ENCODE assay signal across 18 cellular contexts in the genomic region with DNA sequence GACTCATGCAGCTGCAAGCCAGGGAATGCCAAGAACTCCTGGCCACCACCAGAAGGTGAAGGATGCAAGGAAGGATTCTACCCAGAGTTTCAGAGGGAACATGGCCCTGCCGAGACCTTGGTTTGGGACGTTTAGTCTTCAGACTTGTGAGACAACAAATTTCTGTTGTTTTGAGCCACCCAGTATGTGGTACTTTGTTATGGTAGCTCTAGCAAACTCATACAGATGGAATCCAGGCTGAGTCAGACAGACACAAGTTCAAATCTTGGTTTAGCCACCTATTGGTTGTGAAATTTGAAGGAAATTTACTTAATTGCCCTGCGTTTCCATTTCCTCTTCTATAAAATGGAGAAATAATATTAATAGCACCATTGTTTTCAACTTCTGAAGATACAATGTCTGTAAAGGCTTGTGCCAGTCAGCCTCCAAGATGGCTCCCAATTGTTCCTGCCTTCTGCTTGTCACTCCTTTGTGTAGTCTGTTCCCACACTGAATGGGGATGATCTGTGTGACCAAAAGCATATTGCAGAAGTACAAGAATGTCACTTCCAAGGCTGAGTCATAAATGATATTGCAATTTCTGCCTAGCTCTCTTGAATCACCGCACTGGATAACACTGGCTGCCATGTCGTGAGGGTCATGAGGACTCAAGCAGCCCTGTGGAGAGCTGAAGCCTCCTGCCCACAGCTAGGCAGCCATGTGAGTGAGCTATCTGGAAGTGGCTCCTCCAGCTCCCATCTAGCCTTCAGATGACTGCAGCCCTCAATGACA.
DNase-seq lines count a peak whose midpoint lies in the region; ATAC-seq, FAIRE-seq and TF ChIP-seq lines count a peak whose summit lies in the region.
"Had no signal": no experiment of that assay in that cellular context is flagged by ENCODE, and none has a peak within 500 bp of the region (broad histone marks: within the 10 kb centered on the region; RNA-seq: fewer than 3 reads in every experiment).

No MANE protein-coding gene starts in this region.

- H3K27me3 ChIP-seq in gastrocnemius medialis = no peaks in the 10 kb centered on the region
- H3K27me3 ChIP-seq: colonic mucosa, thyroid gland had no signal

- ATAC-seq in GM19395 (IDR thresholded peaks at IDR 0.05; ENCODE audit: unreplicated experiment) (no peak), gastrocnemius medialis (no peak)

- no peaks in the 10 kb centered on the region for H3K4me1 ChIP-seq in gastrocnemius medialis
- H3K4me1 ChIP-seq: colonic mucosa, thyroid gland had no signal

- no peaks in the 10 kb centered on the region for H3K9me3 ChIP-seq in gastrocnemius medialis
- H3K9me3 ChIP-seq: colonic mucosa, thyroid gland had no signal

- H3K27ac ChIP-seq in gastrocnemius medialis = no peak overlapping the region
- H3K27ac ChIP-seq: colonic mucosa, thyroid gland had no signal

- no peaks in the 10 kb centered on the region for H3K36me3 ChIP-seq in gastrocnemius medialis
- H3K36me3 ChIP-seq: colonic mucosa, thyroid gland had no signal

- no peak overlapping the region for H3K4me3 ChIP-seq in AG10803 (ENCODE audit: low read length)
- no peak overlapping the region for H3K4me3 ChIP-seq in gastrocnemius medialis
- H3K4me3 ChIP-seq: colonic mucosa, thyroid gland had no signal

- intact Hi-C loops in gastrocnemius medialis (cut with DNase I; ENCODE audit: low total_unique reads) = no loop called here

- TF ChIP-seq POLR2A in gastrocnemius medialis (IDR thresholded peaks at IDR 0.05) = no peak

- TF ChIP-seq CTCF in AG10803 (conservative IDR thresholded peaks at IDR 0.05; ENCODE audit: low read length) (no peak), gastrocnemius medialis (IDR thresholded peaks at IDR 0.05 in 4 of 5, conservative IDR thresholded peaks at IDR 0.05 in 1 of 5) (no peak)

- in situ Hi-C loops in KBM-7 (cut with MboI; ENCODE audit: low pct_unique_long_range_greater_than_20kb, low sequenced_read_pairs) (no loop called here), gastrocnemius medialis (cut with MboI; ENCODE audit: low sequenced_read_pairs in 4 of 4) (no loop called here)

- peak; percentile 74 for DNase-seq in AG10803 (ENCODE audit: low read depth)
- DNase-seq in HTR-8/SVneo (ENCODE audit: insufficient read length, low spot score) = no peak
- DNase-seq in amniotic epithelial cell (ENCODE audit: low read depth) = peak; percentile 76
- DNase-seq in kidney tubule cell (ENCODE audit: low spot score) = peak; percentile 16
- no peak for DNase-seq in KBM-7
- DNase-seq in retina = no peak
- no peak for DNase-seq in gastrocnemius medialis
- DNase-seq: activated B cell treated with CpG ODN at 0.5 μM for 24 hours; activated T-cell treated with anti-CD3 and anti-CD28 coated beads for 4 hours; colonic mucosa; Karpas-422; NK-92 treated with Interleukin-12 subunit alpha and Interleukin-12 subunit beta, amount 100 ng/mL, for 24 hours; stimulated activated CD4-positive, alpha-beta T cell treated with anti-CD3 and anti-CD28 coated beads, Interleukin-1b, Interleukin-23, amount 100 ng/mL, for 48 hours; stimulated activated CD8-positive, alpha-beta memory T cell treated with anti-CD3 and anti-CD28 coated beads, Interleukin-4, amount 100 ng/mL, for 48 hours; thyroid gland had no signal

- FAIRE-seq in HTR-8/SVneo (lab: Jason Lieb, UNC) = peak; percentile 9
- FAIRE-seq: frontal cortex, islet of Langerhans had no signal

Comparison
In these comparisons a context has a peak if more than half of its experiments do, and no peak if none do; other contexts are left out.
1. DNase-seq: peak in AG10803 (single experiment), amniotic epithelial cell (single experiment) and kidney tubule cell (single experiment); none in HTR-8/SVneo (single experiment), KBM-7 (single experiment), retina (single experiment) and gastrocnemius medialis (0 of 2).